Comparison of ENCODE assay signal across 2 cellular contexts in the genomic region with DNA sequence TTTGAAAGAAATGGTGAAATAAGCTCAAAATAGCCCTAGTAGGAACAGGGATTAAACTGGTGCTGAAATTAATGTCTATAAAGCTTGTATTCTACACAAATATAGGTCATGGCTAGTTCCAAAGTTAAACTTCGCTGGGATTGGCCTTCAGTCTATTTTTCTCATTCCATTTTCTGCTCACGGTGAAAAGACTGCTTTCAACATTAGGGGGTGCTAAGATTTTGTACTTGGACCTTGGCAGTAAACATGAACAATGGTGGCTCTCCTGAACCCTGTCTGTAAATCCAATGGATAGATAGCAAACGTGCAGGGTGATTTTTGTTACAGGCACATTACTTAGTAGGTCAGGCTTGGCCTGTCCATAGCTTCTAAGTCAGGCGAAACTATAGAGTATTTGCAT.
TF ChIP-seq lines count a peak whose summit lies in the region.

No MANE protein-coding gene starts in this region.

TF ChIP-seq in SK-N-SH, 30 proteins besides CTCF, POLR2A, EP300 and RAD21:
- TF ChIP-seq YY1 (IDR thresholded peaks at IDR 0.05; ENCODE audit: low read depth) (peak; percentile 64; the same call in 1 of the 2 replicates), EZH2phosphoT487 (IDR thresholded peaks at IDR 0.05; ENCODE audit: borderline replicate concordance, low read depth) (no peak), SMC3 (IDR thresholded peaks at IDR 0.05; ENCODE audit: low read depth, low read length) (peak; percentile 77)

TF ChIP-seq in SK-N-SH treated with all-trans-retinoic acid at 6 μM for 48 hours, 23 proteins besides CTCF, POLR2A, EP300 and RAD21:
- TF ChIP-seq, protein P1, sequence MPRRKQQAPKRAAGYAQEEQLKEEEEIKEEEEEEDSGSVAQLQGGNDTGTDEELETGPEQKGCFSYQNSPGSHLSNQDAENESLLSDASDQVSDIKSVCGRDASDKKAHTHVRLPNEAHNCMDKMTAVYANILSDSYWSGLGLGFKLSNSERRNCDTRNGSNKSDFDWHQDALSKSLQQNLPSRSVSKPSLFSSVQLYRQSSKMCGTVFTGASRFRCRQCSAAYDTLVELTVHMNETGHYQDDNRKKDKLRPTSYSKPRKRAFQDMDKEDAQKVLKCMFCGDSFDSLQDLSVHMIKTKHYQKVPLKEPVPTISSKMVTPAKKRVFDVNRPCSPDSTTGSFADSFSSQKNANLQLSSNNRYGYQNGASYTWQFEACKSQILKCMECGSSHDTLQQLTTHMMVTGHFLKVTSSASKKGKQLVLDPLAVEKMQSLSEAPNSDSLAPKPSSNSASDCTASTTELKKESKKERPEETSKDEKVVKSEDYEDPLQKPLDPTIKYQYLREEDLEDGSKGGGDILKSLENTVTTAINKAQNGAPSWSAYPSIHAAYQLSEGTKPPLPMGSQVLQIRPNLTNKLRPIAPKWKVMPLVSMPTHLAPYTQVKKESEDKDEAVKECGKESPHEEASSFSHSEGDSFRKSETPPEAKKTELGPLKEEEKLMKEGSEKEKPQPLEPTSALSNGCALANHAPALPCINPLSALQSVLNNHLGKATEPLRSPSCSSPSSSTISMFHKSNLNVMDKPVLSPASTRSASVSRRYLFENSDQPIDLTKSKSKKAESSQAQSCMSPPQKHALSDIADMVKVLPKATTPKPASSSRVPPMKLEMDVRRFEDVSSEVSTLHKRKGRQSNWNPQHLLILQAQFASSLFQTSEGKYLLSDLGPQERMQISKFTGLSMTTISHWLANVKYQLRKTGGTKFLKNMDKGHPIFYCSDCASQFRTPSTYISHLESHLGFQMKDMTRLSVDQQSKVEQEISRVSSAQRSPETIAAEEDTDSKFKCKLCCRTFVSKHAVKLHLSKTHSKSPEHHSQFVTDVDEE (CRISPR knock-in tag; IDR thresholded peaks at IDR 0.05): no peak
- TF ChIP-seq SNAI2 (CRISPR knock-in tag; IDR thresholded peaks at IDR 0.05) (no peak), TOX (CRISPR knock-in tag; IDR thresholded peaks at IDR 0.05; ENCODE audit: borderline replicate concordance) (no peak), ZFP30 (CRISPR knock-in tag; IDR thresholded peaks at IDR 0.05) (no peak), ZNF70 (CRISPR knock-in tag; IDR thresholded peaks at IDR 0.05) (no peak)
- TF ChIP-seq, protein P2, sequence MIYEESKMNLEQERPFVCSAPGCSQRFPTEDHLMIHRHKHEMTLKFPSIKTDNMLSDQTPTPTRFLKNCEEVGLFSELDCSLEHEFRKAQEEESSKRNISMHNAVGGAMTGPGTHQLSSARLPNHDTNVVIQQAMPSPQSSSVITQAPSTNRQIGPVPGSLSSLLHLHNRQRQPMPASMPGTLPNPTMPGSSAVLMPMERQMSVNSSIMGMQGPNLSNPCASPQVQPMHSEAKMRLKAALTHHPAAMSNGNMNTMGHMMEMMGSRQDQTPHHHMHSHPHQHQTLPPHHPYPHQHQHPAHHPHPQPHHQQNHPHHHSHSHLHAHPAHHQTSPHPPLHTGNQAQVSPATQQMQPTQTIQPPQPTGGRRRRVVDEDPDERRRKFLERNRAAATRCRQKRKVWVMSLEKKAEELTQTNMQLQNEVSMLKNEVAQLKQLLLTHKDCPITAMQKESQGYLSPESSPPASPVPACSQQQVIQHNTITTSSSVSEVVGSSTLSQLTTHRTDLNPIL (CRISPR knock-in tag; IDR thresholded peaks at IDR 0.05; ENCODE audit: low read depth): no peak
